7 cellular contexts compared by ENCODE assay signal in the genomic region with DNA sequence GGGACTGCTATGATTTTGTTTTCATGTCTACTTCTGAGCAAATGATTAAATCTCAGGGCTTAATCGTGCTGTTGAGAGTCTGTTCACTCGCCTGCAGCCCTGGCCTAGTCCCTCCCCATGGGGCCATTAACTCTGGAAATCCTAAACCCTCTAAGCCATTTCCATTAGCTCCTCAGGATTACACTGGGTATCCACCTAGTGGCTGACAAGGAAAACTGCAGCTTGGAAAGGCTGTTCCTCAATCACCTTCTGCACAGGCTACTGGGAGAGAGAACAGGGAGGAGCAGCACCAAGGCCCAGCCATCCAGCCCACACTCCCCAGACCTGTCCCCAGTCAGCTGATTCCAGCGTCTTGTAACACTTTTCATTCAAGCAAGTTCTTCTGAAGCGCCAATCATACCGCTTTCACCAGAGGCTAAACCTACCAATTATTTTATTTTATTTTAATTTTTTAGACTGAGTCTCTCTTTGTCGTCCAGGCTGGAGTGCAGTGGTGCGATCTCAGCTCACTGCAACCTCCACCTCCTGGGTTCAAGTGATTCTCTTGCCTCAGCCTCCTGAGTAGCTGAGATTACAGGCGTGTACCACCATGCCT. TPM values are rescaled to one million over a fixed set of nuclear protein-coding genes. Genes with fewer than 3 reads are reported as not detected.
DNase-seq lines count a peak whose midpoint lies in the region; ATAC-seq and TF ChIP-seq lines count a peak whose summit lies in the region.

No MANE protein-coding gene starts in this region.

- H3K79me2 ChIP-seq in OCI-LY1 (ENCODE audit: insufficient read depth, low read length) = no peaks in the 10 kb centered on the region

- CTCF ChIA-PET in MCF 10A (lab: Yijun Ruan, JAX) = interaction anchor here (0.6 to 15.5 kb wide), 35 partner anchors 8 to 367 kb away, joined by 3 to 233 read pairs (median 4); a partner anchor contains a TSS

- intact Hi-C loops in MCF 10A (cut with micrococcal nuclease) (loop anchor here (1.0 kb wide), 1 partner anchor 75 kb away; no protein-coding TSS in a partner anchor), testis (cut with DNase I; ENCODE audit: low total_unique reads) (loop anchor here (10.0 kb wide), 1 partner anchor 64 kb away; no protein-coding TSS in a partner anchor)

- H3K4me1 ChIP-seq in OCI-LY1 (ENCODE audit: insufficient read depth, low read length, severe bottlenecking) (no peaks in the 10 kb centered on the region), testis (no peaks in the 10 kb centered on the region)

- H3K36me3 ChIP-seq in OCI-LY1 (ENCODE audit: insufficient read depth, low read length) (no peaks in the 10 kb centered on the region), kidney epithelial cell (ENCODE audit: control insufficient read depth, insufficient read depth, low read length) (no peaks in the 10 kb centered on the region), testis (ENCODE audit: low read depth, missing control alignments) (no peaks in the 10 kb centered on the region)

- H3K36me3 Mint-ChIP-seq in MCF 10A (ENCODE audit: insufficient read depth, unreplicated experiment) = no peaks in the 10 kb centered on the region

- no peaks in the 10 kb centered on the region for H3F3A ChIP-seq in OCI-LY1 (ENCODE audit: insufficient read depth, low read length)

- 58 to 68% methylated on average over 8 of the region's 8 CpGs for WGBS in testis, 2 donors

- no peaks in the 10 kb centered on the region for H3K27me3 ChIP-seq in OCI-LY1 (ENCODE audit: insufficient read depth, low read length)
- H3K27me3 ChIP-seq in kidney epithelial cell (ENCODE audit: control insufficient read depth, insufficient read depth, low read length) = no peaks in the 10 kb centered on the region
- H3K27me3 ChIP-seq in testis = no peaks in the 10 kb centered on the region

- H3K4me1 Mint-ChIP-seq in MCF 10A (ENCODE audit: insufficient read depth, unreplicated experiment) = no peaks in the 10 kb centered on the region

- no peak overlapping the region for H3K27ac Mint-ChIP-seq in MCF 10A (ENCODE audit: low read depth, unreplicated experiment)

- no peaks in the 10 kb centered on the region for H3K9me3 ChIP-seq in OCI-LY1 (ENCODE audit: low read length)
- no peaks in the 10 kb centered on the region for H3K9me3 ChIP-seq in testis

- H3K9ac ChIP-seq in OCI-LY1 (ENCODE audit: low read length) = no peak overlapping the region

- H2AFZ ChIP-seq in OCI-LY1 (ENCODE audit: low read length) = no peak overlapping the region

- no peak overlapping the region for H3K27ac ChIP-seq in OCI-LY1 (ENCODE audit: low read depth, low read length, poor library complexity, severe bottlenecking)
- H3K27ac ChIP-seq in testis = no peak overlapping the region

- H3K4me3 Mint-ChIP-seq in MCF 10A (ENCODE audit: unreplicated experiment) = no peak overlapping the region

- H3K4me2 ChIP-seq in OCI-LY1 (ENCODE audit: low read length) = no peak overlapping the region

- ATAC-seq in GM21367 (IDR thresholded peaks at IDR 0.05; ENCODE audit: unreplicated experiment) = peak; percentile 68

- peak; percentile 85 for DNase-seq in ELF-1 (ENCODE audit: low read depth, low spot score)
- DNase-seq in KG1 (lab: John Stamatoyannopoulos, UW) = peak; percentile 35
- DNase-seq in MCF 10A (ENCODE audit: unreplicated experiment) = peak; percentile 65
- no peak for DNase-seq in kidney epithelial cell (ENCODE audit: low read depth)
- peak; percentile 25 for DNase-seq in testis

- H3K9me2 ChIP-seq in OCI-LY1 (ENCODE audit: low read depth, low read length) = no peaks in the 10 kb centered on the region

- H3K4me3 ChIP-seq in OCI-LY1 (ENCODE audit: low read depth, low read length, poor library complexity, severe bottlenecking) (no peak overlapping the region), kidney epithelial cell (ENCODE audit: low read depth, low read length) (no peak overlapping the region), testis (no peak overlapping the region)

- no TSS peak for BruUV-seq in MCF 10A (replicated peaks; lab: Mats Ljungman, UMichigan)

- no peaks in the 10 kb centered on the region for H4K20me1 ChIP-seq in OCI-LY1 (ENCODE audit: insufficient read depth, low read length)

- TF ChIP-seq POLR2A in testis (IDR thresholded peaks at IDR 0.05) = no peak

- peaks cover 41% of the 10 kb centered on the region for H3K27me3 Mint-ChIP-seq in MCF 10A (ENCODE audit: insufficient read depth, unreplicated experiment)

- POLR2A ChIA-PET in MCF 10A (lab: Yijun Ruan, JAX) = no interaction called here

- no peaks in the 10 kb centered on the region for H3K9me3 Mint-ChIP-seq in MCF 10A (ENCODE audit: unreplicated experiment)

- TF ChIP-seq CTCF in OCI-LY1 (IDR thresholded peaks at IDR 0.05; ENCODE audit: low read length) (peak; percentile 67), MCF 10A (IDR thresholded peaks at IDR 0.05; ENCODE audit: unreplicated experiment) (peak; percentile 74), kidney epithelial cell (IDR thresholded peaks at IDR 0.05; ENCODE audit: insufficient read depth, low read length, poor library complexity, severe bottlenecking) (peak; percentile 79), testis (IDR thresholded peaks at IDR 0.05) (peak; percentile 41 to 76 (median 73))

RNA-seq across cellular contexts. Expression of a gene that starts 48.7 kb away (rescaled TPM):
- not detected in 2 replicates for total RNA-seq in MCF 10A (2022)
- total RNA-seq in kidney epithelial cell = not detected in 2 replicates
- under 1 TPM in 1 of 2 donors, not detected in 1; 0.31 TPM for total RNA-seq in testis
- 0.09 TPM for polyA plus RNA-seq in testis (ENCODE audit: insufficient read depth, low read depth, low replicate concordance)

RNA-seq across cellular contexts. Expression of a gene that starts 57.7 kb away (rescaled TPM):
- total RNA-seq in MCF 10A (2022) (not detected in 2 replicates), kidney epithelial cell (not detected in 2 replicates), testis (under 1 TPM; 0.31 to 0.39 TPM)
- polyA plus RNA-seq in testis (ENCODE audit: insufficient read depth, low read depth, low replicate concordance) = not detected
